Comparison of ENCODE assay signal across 27 cellular contexts in the genomic region with DNA sequence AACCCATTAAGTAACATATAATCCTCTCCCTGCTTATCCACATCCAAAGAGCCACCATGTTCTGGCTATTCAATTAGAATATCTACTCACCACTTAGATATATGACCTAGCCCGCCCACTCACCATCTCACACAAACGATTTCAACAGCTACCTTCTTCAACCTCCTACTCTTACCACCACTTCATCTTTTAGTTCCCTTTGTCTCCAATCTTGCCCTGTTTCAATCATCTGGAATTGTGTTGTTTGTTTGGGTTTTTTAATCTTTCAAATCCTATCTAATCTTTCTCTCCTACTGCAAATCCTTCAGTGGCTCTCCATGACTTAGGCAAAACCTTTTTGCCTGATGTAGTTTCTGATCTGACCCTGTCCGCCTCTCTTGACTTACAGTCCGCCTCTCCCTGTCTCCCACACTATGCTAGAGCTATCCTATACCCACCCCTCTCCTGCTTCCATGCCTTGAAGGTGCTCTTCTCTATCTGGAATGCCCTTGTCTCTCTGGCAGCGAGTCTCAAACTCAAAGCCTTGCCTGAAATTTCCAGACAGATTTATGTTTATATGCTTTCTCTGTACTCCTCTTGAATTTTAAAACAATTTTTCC.
"Had no signal": no experiment of that assay in that cellular context is flagged by ENCODE, and none has a peak within 500 bp of the region (broad histone marks: within the 10 kb centered on the region; RNA-seq: fewer than 3 reads in every experiment).

No MANE protein-coding gene starts in this region.

- H3K9me3 Mint-ChIP-seq: activated CD8-positive, alpha-beta T cell treated with anti-CD3 and anti-CD28 coated beads for 36 hours; activated T-cell treated with anti-CD3 and anti-CD28 coated beads, Interleukin-2, amount 50 U/mL, for 4 hours had no signal

- H3K27me3 ChIP-seq: body of pancreas, colonic mucosa, hepatocyte had no signal

- H3K4me3 Mint-ChIP-seq: activated CD4-positive, alpha-beta T cell treated with anti-CD3 and anti-CD28 coated beads for 36 hours; activated CD4-positive, alpha-beta T cell treated with anti-CD3 and anti-CD28 coated beads, Interleukin-2, amount 10 ng/mL, durations not matched to agents 24 days and 14 days; activated CD8-positive, alpha-beta T cell treated with anti-CD3 and anti-CD28 coated beads for 36 hours; activated naive CD8-positive, alpha-beta T cell; activated T-cell treated with anti-CD3 and anti-CD28 coated beads, Interleukin-2, amount 50 U/mL, for 4 hours; activated T-helper 17 cell treated with anti-CD3 and anti-CD28 coated beads, Interleukin-2, amount 50 U/mL, for 72 hours had no signal

- H3K9me3 ChIP-seq: body of pancreas, colonic mucosa, esophagus squamous epithelium, heart right ventricle had no signal

- DNase-seq: activated CD4-positive, alpha-beta T cell treated with anti-CD3 and anti-CD28 coated beads for 36 hours; activated CD4-positive, alpha-beta T cell treated with anti-CD3 and anti-CD28 coated beads, Interleukin-2, amount 10 ng/mL, durations not matched to agents 24 days and 14 days; activated CD4-positive, alpha-beta T cell treated with anti-CD3 and anti-CD28 coated beads, Interleukin-2, amount 50 U/mL, for 4 hours; activated CD4-positive, CD25-positive, alpha-beta regulatory T cell; activated CD4-positive, CD25-positive, alpha-beta regulatory T cell treated with anti-CD3 and anti-CD28 coated beads, Interleukin-2, amount 50 U/mL, for 72 hours; activated CD8-positive, alpha-beta memory T cell treated with anti-CD3 and anti-CD28 coated beads for 24 hours; activated CD8-positive, alpha-beta T cell treated with anti-CD3 and anti-CD28 coated beads for 36 hours; activated effector memory CD4-positive, alpha-beta T cell treated with Interleukin-2 at 50 U/mL for 16 hours; activated gamma-delta T cell treated with Interleukin-2 at 50 U/mL for 16 hours; activated naive CD4-positive, alpha-beta T cell treated with anti-CD3 and anti-CD28 coated beads, Interleukin-2, amount 50 U/mL, for 16 hours; activated naive CD4-positive, alpha-beta T cell treated with Interleukin-2 at 50 U/mL for 16 hours; activated T-cell treated with anti-CD3 and anti-CD28 coated beads, Interleukin-2, amount 50 U/mL, for 4 hours; amygdala; aorta; body of pancreas; caudate nucleus; colonic mucosa; effector CD8-positive, alpha-beta T cell; esophagus squamous epithelium; foreskin melanocyte; heart right ventricle; T-helper 2 cell had no signal

- H3K4me3 ChIP-seq: body of pancreas, colonic mucosa, esophagus squamous epithelium, gastroesophageal sphincter, heart right ventricle, hepatocyte had no signal

- H3K4me1 Mint-ChIP-seq: activated CD4-positive, alpha-beta T cell treated with anti-CD3 and anti-CD28 coated beads for 36 hours; activated CD4-positive, alpha-beta T cell treated with anti-CD3 and anti-CD28 coated beads, Interleukin-2, amount 10 ng/mL, durations not matched to agents 24 days and 14 days; activated T-helper 17 cell treated with anti-CD3 and anti-CD28 coated beads, Interleukin-2, amount 50 U/mL, for 72 hours had no signal

- H3K36me3 Mint-ChIP-seq: activated naive CD8-positive, alpha-beta T cell had no signal

- H3K27ac Mint-ChIP-seq: activated CD4-positive, alpha-beta T cell treated with anti-CD3 and anti-CD28 coated beads for 36 hours; activated CD4-positive, alpha-beta T cell treated with anti-CD3 and anti-CD28 coated beads, Interleukin-2, amount 10 ng/mL, durations not matched to agents 24 days and 14 days; activated CD8-positive, alpha-beta T cell treated with anti-CD3 and anti-CD28 coated beads for 36 hours; activated naive CD8-positive, alpha-beta T cell; activated T-helper 17 cell treated with anti-CD3 and anti-CD28 coated beads, Interleukin-2, amount 50 U/mL, for 72 hours had no signal

- H3K4me1 ChIP-seq: body of pancreas, colonic mucosa, esophagus squamous epithelium, gastroesophageal sphincter, heart right ventricle had no signal

- H3K36me3 ChIP-seq: colonic mucosa, esophagus squamous epithelium, gastroesophageal sphincter, heart right ventricle had no signal

- ATAC-seq: activated CD4-positive, alpha-beta T cell treated with anti-CD3 and anti-CD28 coated beads for 36 hours; activated CD8-positive, alpha-beta T cell treated with anti-CD3 and anti-CD28 coated beads for 36 hours; activated T-cell treated with anti-CD3 and anti-CD28 coated beads, Interleukin-2, amount 50 U/mL, for 4 hours; activated T-helper 17 cell treated with anti-CD3 and anti-CD28 coated beads, Interleukin-2, amount 50 U/mL, for 72 hours; body of pancreas; gastroesophageal sphincter; heart right ventricle had no signal

- H3K27me3 Mint-ChIP-seq: activated naive CD8-positive, alpha-beta T cell had no signal

- H3K79me2 ChIP-seq: hepatocyte had no signal

- H3K27ac ChIP-seq: body of pancreas, colonic mucosa, epithelial cell of prostate, esophagus squamous epithelium, gastroesophageal sphincter, heart right ventricle, hepatocyte had no signal

- H3K4me2 ChIP-seq: hepatocyte had no signal
